Comparison of ENCODE assay signal across 17 cellular contexts in genomic region chr9:137438591-137439157, GRCh38. TPM values are rescaled to one million over a fixed set of nuclear protein-coding genes. Genes with fewer than 3 reads are reported as not detected.
"Had no signal": no experiment of that assay in that cellular context is flagged by ENCODE, and none has a peak within 500 bp of the region (broad histone marks: within the 10 kb centered on the region; RNA-seq: fewer than 3 reads in every experiment).

No MANE protein-coding gene starts in this region.

- H3K4me2 ChIP-seq: smooth muscle cell had no signal

- ATAC-seq: stimulated activated naive CD8-positive, alpha-beta T cell treated with anti-CD3 and anti-CD28 coated beads, Interleukin-15, Interleukin-2, amounts not matched to agents 100 U/mL and 50 U/mL, for 24 hours; T-cell had no signal

- H3K9me3 ChIP-seq: adrenal gland, colonic mucosa, neutrophil had no signal

- H3K9ac ChIP-seq: parathyroid adenoma had no signal

- H3K36me3 ChIP-seq: adrenal gland, cardiac muscle cell, colonic mucosa, neutrophil had no signal

- H3K36me3 Mint-ChIP-seq: activated naive CD4-positive, alpha-beta T cell treated with anti-CD3 and anti-CD28 coated beads, Interleukin-2, amount 50 U/mL, for 24 hours; T-cell had no signal

- H3K9me3 Mint-ChIP-seq: activated naive CD4-positive, alpha-beta T cell treated with anti-CD3 and anti-CD28 coated beads, Interleukin-2, amount 50 U/mL, for 24 hours; activated T-cell treated with anti-CD3 and anti-CD28 coated beads, Interleukin-2, amount 50 U/mL, for 24 hours; T-cell had no signal

- H3K4me3 ChIP-seq: adrenal gland, cardiac muscle cell, colonic mucosa, lung, smooth muscle cell had no signal

- H3K27ac ChIP-seq: adrenal gland, cardiac muscle cell, colonic mucosa, neutrophil, parathyroid adenoma had no signal

- H3K4me3 Mint-ChIP-seq: activated naive CD4-positive, alpha-beta T cell treated with anti-CD3 and anti-CD28 coated beads, Interleukin-2, amount 50 U/mL, for 24 hours; activated T-cell treated with anti-CD3 and anti-CD28 coated beads, Interleukin-2, amount 50 U/mL, for 24 hours had no signal

- H3K27me3 ChIP-seq: adrenal gland, colonic mucosa had no signal

- H2AFZ ChIP-seq: parathyroid adenoma had no signal

- DNase-seq: activated CD4-positive, alpha-beta T cell treated with anti-CD3 and anti-CD28 coated beads for 1 hour; activated CD4-positive, alpha-beta T cell treated with anti-CD3 and anti-CD28 coated beads, Interleukin-2, amount 50 U/mL, for 4 hours; activated effector memory CD4-positive, alpha-beta T cell treated with Interleukin-2 at 50 U/mL for 16 hours; activated T-cell treated with anti-CD3 and anti-CD28 coated beads, Interleukin-2, amount 50 U/mL, for 24 hours; adrenal gland; colonic mucosa; hypothalamus; midbrain; stimulated activated naive CD8-positive, alpha-beta T cell treated with anti-CD3 and anti-CD28 coated beads, Interleukin-15, Interleukin-2, amounts not matched to agents 100 U/mL and 50 U/mL, for 24 hours; T-cell; trophoblast cell had no signal

- H3K4me1 ChIP-seq: parathyroid adenoma had no signal

- H3K27ac Mint-ChIP-seq: activated naive CD4-positive, alpha-beta T cell treated with anti-CD3 and anti-CD28 coated beads, Interleukin-2, amount 50 U/mL, for 24 hours; activated T-cell treated with anti-CD3 and anti-CD28 coated beads, Interleukin-2, amount 50 U/mL, for 24 hours; T-cell had no signal

RNA-seq across cellular contexts. Expression of gene ENTPD8, which starts 2.5 kb away (rescaled TPM):
- total RNA-seq: smooth muscle cell, T-cell had no signal
- polyA plus RNA-seq: smooth muscle cell had no signal
